8 cellular contexts compared by ENCODE assay signal in genomic region chr1:192805832-192806323, GRCh38. TPM values are rescaled to one million over a fixed set of nuclear protein-coding genes. Genes with fewer than 3 reads are reported as not detected.
DNase-seq lines count a peak whose midpoint lies in the region; TF ChIP-seq lines count a peak whose summit lies in the region.

No MANE protein-coding gene starts in this region.

- DNase-seq in AG09319 (ENCODE audit: extremely low read depth, low read depth) (peak; percentile 77), GM03348 (ENCODE audit: low spot score) (peak; percentile 80), HCEC 1CT (peak; percentile 93), M059J (ENCODE audit: low read depth) (peak; percentile 93), SW 1271 (lab: John Stamatoyannopoulos, UW) (peak; percentile 52 to 74), fibroblast of gingiva (ENCODE audit: low read depth) (peak; percentile 94), progenitor cell of endocrine pancreas (ENCODE audit: low spot score, unreplicated experiment) (no peak)
- DNase-seq in stimulated activated CD4-positive, alpha-beta T cell treated with anti-CD3 and anti-CD28 coated beads, Interleukin-12 subunit alpha, Interleukin-12 subunit beta, amount 100 ng/mL, for 4 hours = no peak

- H3K27ac Mint-ChIP-seq in progenitor cell of endocrine pancreas = no peak overlapping the region

- peaks cover 18% of the 10 kb centered on the region for H3K27me3 Mint-ChIP-seq in progenitor cell of endocrine pancreas

- TF ChIP-seq CTCF in AG09319 (IDR thresholded peaks at IDR 0.05; ENCODE audit: low read depth, low read length) = peak; percentile 53
- TF ChIP-seq CTCF in progenitor cell of endocrine pancreas (IDR thresholded peaks at IDR 0.05; ENCODE audit: unreplicated experiment) = peak; percentile 47

- H3K36me3 Mint-ChIP-seq in progenitor cell of endocrine pancreas (ENCODE audit: insufficient read depth) = no peaks in the 10 kb centered on the region

- H3K9me3 Mint-ChIP-seq in progenitor cell of endocrine pancreas (ENCODE audit: low read depth) = no peaks in the 10 kb centered on the region

- H3K4me1 Mint-ChIP-seq in progenitor cell of endocrine pancreas (ENCODE audit: low read depth) = peaks cover 15% of the 10 kb centered on the region

- no peak overlapping the region for H3K4me3 Mint-ChIP-seq in progenitor cell of endocrine pancreas (ENCODE audit: low read depth)

RNA-seq across cellular contexts. Expression of gene RGS2, which starts 3.0 kb away (rescaled TPM):
- total RNA-seq in M059J (2014; rRNA removed; shearing (Covaris generic)) = 17.9 and 27.8 TPM in 2 replicates
- 21.8 and 22.4 TPM in 2 replicates for total RNA-seq in progenitor cell of endocrine pancreas

Comparison
In these comparisons a context has a peak if more than half of its experiments do, and no peak if none do; other contexts are left out.
1. DNase-seq: peak in AG09319 (single experiment), GM03348 (single experiment), HCEC 1CT (single experiment), M059J (single experiment), SW 1271 (2 of 2) and fibroblast of gingiva (single experiment); none in progenitor cell of endocrine pancreas (single experiment) and stimulated activated CD4-positive, alpha-beta T cell treated with anti-CD3 and anti-CD28 coated beads, Interleukin-12 subunit alpha, Interleukin-12 subunit beta, amount 100 ng/mL, for 4 hours (single experiment).